In genomic region chr6:131182991-131183425, GRCh38 we compare ENCODE assay signal across 8 cellular contexts. TPM values are rescaled to one million over a fixed set of nuclear protein-coding genes. Genes with fewer than 3 reads are reported as not detected.
DNase-seq lines count a peak whose midpoint lies in the region; ATAC-seq, FAIRE-seq and TF ChIP-seq lines count a peak whose summit lies in the region.

No MANE protein-coding gene starts in this region.

- H3K9ac ChIP-seq in Karpas-422 (ENCODE audit: low read length): no peak overlapping the region

- no peak for TF ChIP-seq POLR2A in A549 (IDR thresholded peaks at IDR 0.05; ENCODE audit: low read length)

- H3K27ac Mint-ChIP-seq in activated CD8-positive, alpha-beta T cell treated with anti-CD3 and anti-CD28 coated beads for 36 hours: peak overlapping the region; percentile 55
- H3K27ac Mint-ChIP-seq in stimulated activated effector memory CD8-positive, alpha-beta T cell treated with anti-CD3 and anti-CD28 coated beads, Interleukin-12 subunit alpha, Interleukin-12 subunit beta, amount 100 ng/mL, for 72 hours: peak overlapping the region; percentile 94

- no peak for TF ChIP-seq EP300 in A549 (IDR thresholded peaks at IDR 0.05)

- ATAC-seq in A549 (peak; percentile 56 to 74; a peak in 5 of 6 replicates), HG02642 (IDR thresholded peaks at IDR 0.05; ENCODE audit: poor library complexity, unreplicated experiment) (no peak), HG02571 (IDR thresholded peaks at IDR 0.05; ENCODE audit: unreplicated experiment) (no peak)
- peak; percentile 66 for ATAC-seq in activated CD8-positive, alpha-beta T cell treated with anti-CD3 and anti-CD28 coated beads for 36 hours
- ATAC-seq in stimulated activated effector memory CD8-positive, alpha-beta T cell treated with anti-CD3 and anti-CD28 coated beads, Interleukin-12 subunit alpha, Interleukin-12 subunit beta, amount 100 ng/mL, for 72 hours: peak; percentile 62

- peaks cover 7% of the 10 kb centered on the region for H3K36me3 Mint-ChIP-seq in activated CD8-positive, alpha-beta T cell treated with anti-CD3 and anti-CD28 coated beads for 36 hours (ENCODE audit: low read depth)
- no peaks in the 10 kb centered on the region for H3K36me3 Mint-ChIP-seq in stimulated activated effector memory CD8-positive, alpha-beta T cell treated with anti-CD3 and anti-CD28 coated beads, Interleukin-12 subunit alpha, Interleukin-12 subunit beta, amount 100 ng/mL, for 72 hours

- H3K27me3 ChIP-seq in Karpas-422 (ENCODE audit: low read length): no peaks in the 10 kb centered on the region

- FAIRE-seq in A549 (lab: Jason Lieb, UNC): no peak

- intact Hi-C loops in activated CD8-positive, alpha-beta T cell treated with anti-CD3 and anti-CD28 coated beads for 36 hours (cut with micrococcal nuclease): loop anchor here (1.0 kb wide), 1 partner anchor 351 kb away; no protein-coding TSS in a partner anchor

- DNase-seq in A549 (ENCODE audit: low read depth in 1 of 2, low spot score in 1 of 2) (peak; percentile 6 to 42), GM12864 (ENCODE audit: low read depth) (no peak), Karpas-422 (peak; percentile 63), germinal center (ENCODE audit: low spot score) (peak; percentile 25)
- DNase-seq in activated CD8-positive, alpha-beta T cell treated with anti-CD3 and anti-CD28 coated beads for 36 hours: peak; percentile 33
- DNase-seq in stimulated activated effector memory CD8-positive, alpha-beta T cell treated with anti-CD3 and anti-CD28 coated beads, Interleukin-12 subunit alpha, Interleukin-12 subunit beta, amount 100 ng/mL, for 72 hours (ENCODE audit: low spot score in 2 of 2): no peak

- no peaks in the 10 kb centered on the region for H3K9me2 ChIP-seq in Karpas-422 (replicated peaks; ENCODE audit: insufficient read depth, low read length)

- H3K9me3 Mint-ChIP-seq in activated CD8-positive, alpha-beta T cell treated with anti-CD3 and anti-CD28 coated beads for 36 hours: no peaks in the 10 kb centered on the region
- no peaks in the 10 kb centered on the region for H3K9me3 Mint-ChIP-seq in stimulated activated effector memory CD8-positive, alpha-beta T cell treated with anti-CD3 and anti-CD28 coated beads, Interleukin-12 subunit alpha, Interleukin-12 subunit beta, amount 100 ng/mL, for 72 hours

- H3K4me1 ChIP-seq in A549 (no peaks in the 10 kb centered on the region), Karpas-422 (ENCODE audit: low read length) (no peaks in the 10 kb centered on the region)

- TF ChIP-seq RAD21 in A549 (conservative IDR thresholded peaks at IDR 0.05 in 1 of 2, IDR thresholded peaks at IDR 0.05 in 1 of 2): peak; percentile 36 to 38; a peak in 4 of 5 replicates

- H4K20me1 ChIP-seq in Karpas-422 (ENCODE audit: insufficient read depth, low read depth, low read length): no peaks in the 10 kb centered on the region

- H3K27ac ChIP-seq in A549: no peak overlapping the region
- H3K27ac ChIP-seq in Karpas-422 (ENCODE audit: low read length): no peak overlapping the region

- no peaks in the 10 kb centered on the region for H3K79me2 ChIP-seq in Karpas-422 (ENCODE audit: low read length)

- H3K27me3 Mint-ChIP-seq in activated CD8-positive, alpha-beta T cell treated with anti-CD3 and anti-CD28 coated beads for 36 hours: no peaks in the 10 kb centered on the region

- TF ChIP-seq CTCF in A549 (IDR thresholded peaks at IDR 0.05) (peak; percentile 48), GM12864 (IDR thresholded peaks at IDR 0.05; ENCODE audit: low read depth, low read length, missing control alignments) (peak; percentile 34)
- peak; percentile 58 for TF ChIP-seq CTCF in activated CD8-positive, alpha-beta T cell treated with anti-CD3 and anti-CD28 coated beads for 36 hours (IDR thresholded peaks at IDR 0.05)

- no peaks in the 10 kb centered on the region for H3K9me3 ChIP-seq in A549
- no peaks in the 10 kb centered on the region for H3K9me3 ChIP-seq in Karpas-422 (ENCODE audit: low read length)

- no peaks in the 10 kb centered on the region for H3K36me3 ChIP-seq in Karpas-422 (ENCODE audit: insufficient read depth, low read length)

- no peak overlapping the region for H3K4me3 Mint-ChIP-seq in activated CD8-positive, alpha-beta T cell treated with anti-CD3 and anti-CD28 coated beads for 36 hours
- peak overlapping the region; percentile 47 for H3K4me3 Mint-ChIP-seq in stimulated activated effector memory CD8-positive, alpha-beta T cell treated with anti-CD3 and anti-CD28 coated beads, Interleukin-12 subunit alpha, Interleukin-12 subunit beta, amount 100 ng/mL, for 72 hours

- WGBS in A549 (ENCODE audit: missing lambda C conversion rate): 42% methylated on average over 5 of the region's 5 CpGs

- no peak overlapping the region; the same call in 1 of the 2 replicates for H2AFZ ChIP-seq in Karpas-422 (ENCODE audit: low read length)

- H3K4me1 Mint-ChIP-seq in activated CD8-positive, alpha-beta T cell treated with anti-CD3 and anti-CD28 coated beads for 36 hours (ENCODE audit: low read depth): peaks cover 9% of the 10 kb centered on the region
- H3K4me1 Mint-ChIP-seq in stimulated activated effector memory CD8-positive, alpha-beta T cell treated with anti-CD3 and anti-CD28 coated beads, Interleukin-12 subunit alpha, Interleukin-12 subunit beta, amount 100 ng/mL, for 72 hours: peaks cover 13% of the 10 kb centered on the region

- POLR2A ChIA-PET in A549 (lab: Yijun Ruan, JAX): no interaction called here
- POLR2A ChIA-PET in activated CD8-positive, alpha-beta T cell treated with anti-CD3 and anti-CD28 coated beads for 36 hours (lab: Charles Lee): interaction anchor here (0.6 to 1.0 kb wide), 4 partner anchors 9 to 354 kb away, joined by 3 read pairs; no protein-coding TSS in a partner anchor

- H3K4me3 ChIP-seq in A549: no peak overlapping the region
- H3K4me3 ChIP-seq in GM12864 (ENCODE audit: low read depth, low read length): no peak overlapping the region
- no peak overlapping the region for H3K4me3 ChIP-seq in Karpas-422 (ENCODE audit: low read length)

- H3K4me2 ChIP-seq in A549 (no peak overlapping the region), Karpas-422 (ENCODE audit: low read depth, low read length, poor library complexity, severe bottlenecking) (no peak overlapping the region)

- CTCF ChIA-PET in A549 (lab: Yijun Ruan, JAX): interaction anchor here (0.7 to 1.5 kb wide), 7 partner anchors 15 to 445 kb away, joined by 3 to 9 read pairs (median 4); partner anchors contain the start of gene MED23
- CTCF ChIA-PET in activated CD8-positive, alpha-beta T cell treated with anti-CD3 and anti-CD28 coated beads for 36 hours (lab: Charles Lee): interaction anchor here (0.6 to 3.3 kb wide), 23 partner anchors 8 to 445 kb away, joined by 3 to 42 read pairs (median 4); partner anchors contain the start of gene MED23

TF ChIP-seq in A549, 52 proteins besides CTCF, POLR2A, EP300 and RAD21:
- TF ChIP-seq SMC3 (IDR thresholded peaks at IDR 0.05) (peak; percentile 50), HEYL (CRISPR knock-in tag; IDR thresholded peaks at IDR 0.05) (no peak)

RNA-seq across cellular contexts. Expression of gene AKAP7, which starts 47.7 kb away (rescaled TPM):
- polyA plus RNA-seq in A549 (2011; rRNA removed) (2.8 and 3.7 TPM in 2 replicates), A549 (2017; fragmentation: RNase III; extraction: RNeasy Plus Mini Kit Qiagen cat#74134 plus additional on column Dnase treatment) (2.5 to 3.0 TPM (median 2.7 TPM) in 3 replicates)
- polyA plus RNA-seq in A549 (2012; cell fraction: cytosol; rRNA removed): 0.54 and 0.60 TPM in 2 replicates
- 0.20 and 0.80 TPM in 2 replicates for polyA plus RNA-seq in A549 (2012; cell fraction: nucleus; rRNA removed)
- 1.2 and 1.4 TPM in 2 replicates for polyA minus RNA-seq in A549 (2011; rRNA and poly(A)+ RNA removed)
- not detected in 2 replicates for total RNA-seq in Karpas-422 (2014; rRNA removed; shearing (Covaris generic); ENCODE audit: low replicate concordance)
- 1 to 10 TPM; 6.2 to 6.5 TPM for total RNA-seq in activated CD8-positive, alpha-beta T cell treated with anti-CD3 and anti-CD28 coated beads for 36 hours

Comparison
In these comparisons a context has a peak if more than half of its experiments do, and no peak if none do; other contexts are left out.
1. ATAC-seq: peak in A549 (2 of 2), activated CD8-positive, alpha-beta T cell treated with anti-CD3 and anti-CD28 coated beads for 36 hours (single experiment) and stimulated activated effector memory CD8-positive, alpha-beta T cell treated with anti-CD3 and anti-CD28 coated beads, Interleukin-12 subunit alpha, Interleukin-12 subunit beta, amount 100 ng/mL, for 72 hours (single experiment); none in HG02642 (single experiment) and HG02571 (single experiment).
2. DNase-seq: peak in A549 (2 of 2), Karpas-422 (single experiment), activated CD8-positive, alpha-beta T cell treated with anti-CD3 and anti-CD28 coated beads for 36 hours (single experiment) and germinal center (single experiment); none in GM12864 (single experiment) and stimulated activated effector memory CD8-positive, alpha-beta T cell treated with anti-CD3 and anti-CD28 coated beads, Interleukin-12 subunit alpha, Interleukin-12 subunit beta, amount 100 ng/mL, for 72 hours (0 of 2).
3. Peak in every context shown above with its lines, with median percentiles within 50 percentile points of each other: CTCF ChIP-seq.